Comparison of ENCODE assay signal across 8 cellular contexts in the genomic region with DNA sequence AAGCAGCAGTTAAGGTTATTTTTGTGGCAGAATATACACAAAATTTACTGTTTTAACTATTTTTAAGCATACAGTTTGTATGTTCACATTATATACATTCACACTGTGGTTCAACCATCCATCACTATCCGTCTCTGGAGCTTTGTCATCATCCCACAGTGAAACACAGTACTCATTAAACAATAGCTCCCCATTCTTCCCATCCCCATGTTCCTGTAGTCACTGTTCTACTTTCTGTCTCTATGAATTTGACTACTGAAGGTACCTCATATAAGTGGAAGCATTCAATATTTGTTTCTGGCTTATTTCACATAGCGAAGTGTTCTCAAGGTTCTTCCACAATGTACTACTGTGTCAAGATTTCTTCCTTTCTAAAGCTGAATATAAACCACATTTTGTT.
"Had no signal": no experiment of that assay in that cellular context is flagged by ENCODE, and none has a peak within 500 bp of the region (broad histone marks: within the 10 kb centered on the region; RNA-seq: fewer than 3 reads in every experiment).

No MANE protein-coding gene starts in this region.

- H2AFZ ChIP-seq: GM23248 had no signal

- H3K4me3 ChIP-seq: GM23248 had no signal

- H3K9me3 Mint-ChIP-seq: H9, HFFc6 had no signal

- H3K27ac Mint-ChIP-seq: HFFc6 had no signal

- H3K27ac ChIP-seq: GM23248, HL-60 had no signal

- H3K27me3 Mint-ChIP-seq: IgD-negative memory B cell had no signal

- ATAC-seq: HCT116, HepG2 had no signal

- DNase-seq: GM23248, H9, HFFc6, KBM-7 had no signal

- H3K4me3 Mint-ChIP-seq: H9, HFFc6 had no signal
